ENCODE assay signal across 2 cellular contexts in the genomic region with DNA sequence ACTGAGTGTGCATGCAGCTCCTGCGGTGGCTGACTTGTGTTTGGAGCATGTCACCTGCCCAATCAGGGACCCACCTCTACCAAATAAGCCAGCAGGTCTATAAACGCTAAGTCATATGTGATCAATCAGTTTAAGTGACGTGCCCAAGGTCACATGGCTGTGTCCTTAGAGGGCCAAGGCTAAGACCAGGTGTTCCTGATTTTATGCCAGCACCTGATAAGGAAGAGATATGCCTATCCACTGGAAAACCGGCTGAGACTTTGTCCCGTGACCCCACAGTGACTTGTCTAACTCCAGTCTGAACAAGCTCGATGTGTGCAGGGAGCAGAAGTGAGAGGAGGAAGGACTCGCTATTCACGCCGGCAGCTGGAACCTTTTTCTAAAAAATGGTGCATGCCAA.
TF ChIP-seq lines count a peak whose summit lies in the region.

No MANE protein-coding gene starts in this region.

TF ChIP-seq in liver, 16 proteins besides CTCF, POLR2A, EP300 and RAD21:
- TF ChIP-seq HNF4G (IDR thresholded peaks at IDR 0.05) (peak; percentile 60), YY1 (IDR thresholded peaks at IDR 0.05) (peak; percentile 40), JUND (IDR thresholded peaks at IDR 0.05) (peak in 1 of 2 donors; percentile 43), HNF4A (conservative IDR thresholded peaks at IDR 0.05) (peak; percentile 85 to 86), RXRA (IDR thresholded peaks at IDR 0.05) (peak; percentile 90 to 94), EGR1 (IDR thresholded peaks at IDR 0.05; ENCODE audit: low read depth in 2 of 2) (no peak), REST (IDR thresholded peaks at IDR 0.05) (no peak), FOXA1 (IDR thresholded peaks at IDR 0.05) (no peak), ZBTB33 (IDR thresholded peaks at IDR 0.05) (peak; percentile 43), GABPA (IDR thresholded peaks at IDR 0.05 in 1 of 2, conservative IDR thresholded peaks at IDR 0.05 in 1 of 2) (no peak), TAF1 (conservative IDR thresholded peaks at IDR 0.05) (no peak), MAX (IDR thresholded peaks at IDR 0.05) (peak; percentile 83), NR2F2 (IDR thresholded peaks at IDR 0.05) (no peak), SP1 (IDR thresholded peaks at IDR 0.05) (peak; percentile 88), FOXA2 (IDR thresholded peaks at IDR 0.05) (no peak)
- TF ChIP-seq, protein P1, sequence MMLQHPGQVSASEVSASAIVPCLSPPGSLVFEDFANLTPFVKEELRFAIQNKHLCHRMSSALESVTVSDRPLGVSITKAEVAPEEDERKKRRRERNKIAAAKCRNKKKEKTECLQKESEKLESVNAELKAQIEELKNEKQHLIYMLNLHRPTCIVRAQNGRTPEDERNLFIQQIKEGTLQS (IDR thresholded peaks at IDR 0.05), result no peak

TF ChIP-seq in HepG2, 621 proteins besides CTCF, POLR2A, EP300 and RAD21:
- TF ChIP-seq ZNF235 (CRISPR knock-in tag; IDR thresholded peaks at IDR 0.05; ENCODE audit: borderline replicate concordance) (no peak), NCOA1 (CRISPR knock-in tag; IDR thresholded peaks at IDR 0.05) (no peak), ERF (CRISPR knock-in tag; IDR thresholded peaks at IDR 0.05) (no peak), FLYWCH1 (CRISPR knock-in tag; IDR thresholded peaks at IDR 0.05) (no peak), EEA1 (CRISPR knock-in tag; IDR thresholded peaks at IDR 0.05; ENCODE audit: borderline replicate concordance) (no peak), ZNF816 (CRISPR knock-in tag; IDR thresholded peaks at IDR 0.05; ENCODE audit: borderline replicate concordance) (no peak), TRIM24 (CRISPR knock-in tag; IDR thresholded peaks at IDR 0.05) (no peak)
- TF ChIP-seq, protein P2, sequence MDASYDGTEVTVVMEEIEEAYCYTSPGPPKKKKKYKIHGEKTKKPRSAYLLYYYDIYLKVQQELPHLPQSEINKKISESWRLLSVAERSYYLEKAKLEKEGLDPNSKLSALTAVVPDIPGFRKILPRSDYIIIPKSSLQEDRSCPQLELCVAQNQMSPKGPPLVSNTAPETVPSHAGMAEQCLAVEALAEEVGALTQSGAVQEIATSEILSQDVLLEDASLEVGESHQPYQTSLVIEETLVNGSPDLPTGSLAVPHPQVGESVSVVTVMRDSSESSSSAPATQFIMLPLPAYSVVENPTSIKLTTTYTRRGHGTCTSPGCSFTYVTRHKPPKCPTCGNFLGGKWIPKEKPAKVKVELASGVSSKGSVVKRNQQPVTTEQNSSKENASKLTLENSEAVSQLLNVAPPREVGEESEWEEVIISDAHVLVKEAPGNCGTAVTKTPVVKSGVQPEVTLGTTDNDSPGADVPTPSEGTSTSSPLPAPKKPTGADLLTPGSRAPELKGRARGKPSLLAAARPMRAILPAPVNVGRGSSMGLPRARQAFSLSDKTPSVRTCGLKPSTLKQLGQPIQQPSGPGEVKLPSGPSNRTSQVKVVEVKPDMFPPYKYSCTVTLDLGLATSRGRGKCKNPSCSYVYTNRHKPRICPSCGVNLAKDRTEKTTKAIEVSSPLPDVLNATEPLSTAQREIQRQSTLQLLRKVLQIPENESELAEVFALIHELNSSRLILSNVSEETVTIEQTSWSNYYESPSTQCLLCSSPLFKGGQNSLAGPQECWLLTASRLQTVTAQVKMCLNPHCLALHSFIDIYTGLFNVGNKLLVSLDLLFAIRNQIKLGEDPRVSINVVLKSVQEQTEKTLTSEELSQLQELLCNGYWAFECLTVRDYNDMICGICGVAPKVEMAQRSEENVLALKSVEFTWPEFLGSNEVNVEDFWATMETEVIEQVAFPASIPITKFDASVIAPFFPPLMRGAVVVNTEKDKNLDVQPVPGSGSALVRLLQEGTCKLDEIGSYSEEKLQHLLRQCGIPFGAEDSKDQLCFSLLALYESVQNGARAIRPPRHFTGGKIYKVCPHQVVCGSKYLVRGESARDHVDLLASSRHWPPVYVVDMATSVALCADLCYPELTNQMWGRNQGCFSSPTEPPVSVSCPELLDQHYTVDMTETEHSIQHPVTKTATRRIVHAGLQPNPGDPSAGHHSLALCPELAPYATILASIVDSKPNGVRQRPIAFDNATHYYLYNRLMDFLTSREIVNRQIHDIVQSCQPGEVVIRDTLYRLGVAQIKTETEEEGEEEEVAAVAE (CRISPR knock-in tag; IDR thresholded peaks at IDR 0.05; ENCODE audit: borderline replicate concordance), result no peak
TF ChIP-seq in HepG2: peak in this region for 0.
